ENCODE assay signal across 1 cellular context in genomic region chr9:92804727-92805126, GRCh38.
TF ChIP-seq lines count a peak whose summit lies in the region.

No MANE protein-coding gene starts in this region.

TF ChIP-seq in H1, 55 proteins besides CTCF, POLR2A, EP300 and RAD21 (continued from another document):
- TF ChIP-seq, protein P1, sequence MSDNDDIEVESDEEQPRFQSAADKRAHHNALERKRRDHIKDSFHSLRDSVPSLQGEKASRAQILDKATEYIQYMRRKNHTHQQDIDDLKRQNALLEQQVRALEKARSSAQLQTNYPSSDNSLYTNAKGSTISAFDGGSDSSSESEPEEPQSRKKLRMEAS (IDR thresholded peaks at IDR 0.05) = no peak
TF ChIP-seq in H1: peak in this region for 0.
